ENCODE assay signal across 3 cellular contexts in the genomic region with DNA sequence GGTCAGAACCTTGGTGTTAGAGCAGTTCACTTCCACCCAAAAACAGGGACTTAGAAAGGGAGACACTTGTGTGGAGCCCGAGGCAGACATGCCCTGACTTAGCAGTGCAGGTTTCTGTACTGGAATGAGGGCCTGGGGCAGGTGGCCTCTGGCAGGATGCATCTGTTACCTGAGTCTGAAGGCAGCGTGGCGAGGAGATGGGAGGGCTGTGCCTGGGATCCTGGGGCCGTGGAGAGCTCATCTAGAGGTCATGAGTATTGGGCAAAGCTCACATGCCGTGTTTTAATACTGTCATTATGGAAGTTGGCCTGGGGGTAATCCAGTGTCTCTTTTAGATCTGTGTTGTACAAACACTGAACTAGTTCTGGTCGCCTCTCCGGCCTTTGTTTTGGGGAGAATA.
TF ChIP-seq lines count a peak whose summit lies in the region.

No MANE protein-coding gene starts in this region.

TF ChIP-seq in SK-N-SH, 30 proteins besides CTCF, POLR2A, EP300 and RAD21 (continues in another document):
- TF ChIP-seq, protein P1, sequence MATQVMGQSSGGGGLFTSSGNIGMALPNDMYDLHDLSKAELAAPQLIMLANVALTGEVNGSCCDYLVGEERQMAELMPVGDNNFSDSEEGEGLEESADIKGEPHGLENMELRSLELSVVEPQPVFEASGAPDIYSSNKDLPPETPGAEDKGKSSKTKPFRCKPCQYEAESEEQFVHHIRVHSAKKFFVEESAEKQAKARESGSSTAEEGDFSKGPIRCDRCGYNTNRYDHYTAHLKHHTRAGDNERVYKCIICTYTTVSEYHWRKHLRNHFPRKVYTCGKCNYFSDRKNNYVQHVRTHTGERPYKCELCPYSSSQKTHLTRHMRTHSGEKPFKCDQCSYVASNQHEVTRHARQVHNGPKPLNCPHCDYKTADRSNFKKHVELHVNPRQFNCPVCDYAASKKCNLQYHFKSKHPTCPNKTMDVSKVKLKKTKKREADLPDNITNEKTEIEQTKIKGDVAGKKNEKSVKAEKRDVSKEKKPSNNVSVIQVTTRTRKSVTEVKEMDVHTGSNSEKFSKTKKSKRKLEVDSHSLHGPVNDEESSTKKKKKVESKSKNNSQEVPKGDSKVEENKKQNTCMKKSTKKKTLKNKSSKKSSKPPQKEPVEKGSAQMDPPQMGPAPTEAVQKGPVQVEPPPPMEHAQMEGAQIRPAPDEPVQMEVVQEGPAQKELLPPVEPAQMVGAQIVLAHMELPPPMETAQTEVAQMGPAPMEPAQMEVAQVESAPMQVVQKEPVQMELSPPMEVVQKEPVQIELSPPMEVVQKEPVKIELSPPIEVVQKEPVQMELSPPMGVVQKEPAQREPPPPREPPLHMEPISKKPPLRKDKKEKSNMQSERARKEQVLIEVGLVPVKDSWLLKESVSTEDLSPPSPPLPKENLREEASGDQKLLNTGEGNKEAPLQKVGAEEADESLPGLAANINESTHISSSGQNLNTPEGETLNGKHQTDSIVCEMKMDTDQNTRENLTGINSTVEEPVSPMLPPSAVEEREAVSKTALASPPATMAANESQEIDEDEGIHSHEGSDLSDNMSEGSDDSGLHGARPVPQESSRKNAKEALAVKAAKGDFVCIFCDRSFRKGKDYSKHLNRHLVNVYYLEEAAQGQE (IDR thresholded peaks at IDR 0.05; ENCODE audit: low read depth, low read length), result no peak
- TF ChIP-seq, protein P2, sequence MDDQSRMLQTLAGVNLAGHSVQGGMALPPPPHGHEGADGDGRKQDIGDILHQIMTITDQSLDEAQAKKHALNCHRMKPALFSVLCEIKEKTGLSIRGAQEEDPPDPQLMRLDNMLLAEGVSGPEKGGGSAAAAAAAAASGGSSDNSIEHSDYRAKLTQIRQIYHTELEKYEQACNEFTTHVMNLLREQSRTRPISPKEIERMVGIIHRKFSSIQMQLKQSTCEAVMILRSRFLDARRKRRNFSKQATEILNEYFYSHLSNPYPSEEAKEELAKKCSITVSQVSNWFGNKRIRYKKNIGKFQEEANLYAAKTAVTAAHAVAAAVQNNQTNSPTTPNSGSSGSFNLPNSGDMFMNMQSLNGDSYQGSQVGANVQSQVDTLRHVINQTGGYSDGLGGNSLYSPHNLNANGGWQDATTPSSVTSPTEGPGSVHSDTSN (IDR thresholded peaks at IDR 0.05), result no peak
- TF ChIP-seq, protein P3, sequence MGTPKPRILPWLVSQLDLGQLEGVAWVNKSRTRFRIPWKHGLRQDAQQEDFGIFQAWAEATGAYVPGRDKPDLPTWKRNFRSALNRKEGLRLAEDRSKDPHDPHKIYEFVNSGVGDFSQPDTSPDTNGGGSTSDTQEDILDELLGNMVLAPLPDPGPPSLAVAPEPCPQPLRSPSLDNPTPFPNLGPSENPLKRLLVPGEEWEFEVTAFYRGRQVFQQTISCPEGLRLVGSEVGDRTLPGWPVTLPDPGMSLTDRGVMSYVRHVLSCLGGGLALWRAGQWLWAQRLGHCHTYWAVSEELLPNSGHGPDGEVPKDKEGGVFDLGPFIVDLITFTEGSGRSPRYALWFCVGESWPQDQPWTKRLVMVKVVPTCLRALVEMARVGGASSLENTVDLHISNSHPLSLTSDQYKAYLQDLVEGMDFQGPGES (IDR thresholded peaks at IDR 0.05; ENCODE audit: low read depth, low read length), result no peak
- no peak for TF ChIP-seq FOSL2 (IDR thresholded peaks at IDR 0.05; ENCODE audit: borderline replicate concordance, low read depth)
- TF ChIP-seq CHD2 (IDR thresholded peaks at IDR 0.05; ENCODE audit: low read length, partially characterized antibody), result no peak
- TF ChIP-seq MXI1 (IDR thresholded peaks at IDR 0.05; ENCODE audit: low read depth, low read length), result no peak
- no peak for TF ChIP-seq NRF1 (IDR thresholded peaks at IDR 0.05; ENCODE audit: low read depth, low read length)
- TF ChIP-seq TEAD4 (IDR thresholded peaks at IDR 0.05; ENCODE audit: borderline replicate concordance, insufficient read depth), result no peak
- TF ChIP-seq JUND (IDR thresholded peaks at IDR 0.05), result no peak
- no peak for TF ChIP-seq YY1 (IDR thresholded peaks at IDR 0.05; ENCODE audit: low read depth)
- TF ChIP-seq FOXJ3 (CRISPR knock-in tag; IDR thresholded peaks at IDR 0.05), result no peak
- TF ChIP-seq POLR2AphosphoS5 (IDR thresholded peaks at IDR 0.05; ENCODE audit: low read depth, low read length), result no peak
- no peak for TF ChIP-seq EZH2phosphoT487 (IDR thresholded peaks at IDR 0.05; ENCODE audit: borderline replicate concordance, low read depth)
- TF ChIP-seq, protein P4, sequence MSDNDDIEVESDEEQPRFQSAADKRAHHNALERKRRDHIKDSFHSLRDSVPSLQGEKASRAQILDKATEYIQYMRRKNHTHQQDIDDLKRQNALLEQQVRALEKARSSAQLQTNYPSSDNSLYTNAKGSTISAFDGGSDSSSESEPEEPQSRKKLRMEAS (IDR thresholded peaks at IDR 0.05; ENCODE audit: low read depth), result no peak
- no peak for TF ChIP-seq RCOR1 (IDR thresholded peaks at IDR 0.05; ENCODE audit: low read length)

TF ChIP-seq in SK-N-SH treated with all-trans-retinoic acid at 6 μM for 48 hours, 23 proteins besides CTCF, POLR2A, EP300 and RAD21:
- TF ChIP-seq, protein P5, sequence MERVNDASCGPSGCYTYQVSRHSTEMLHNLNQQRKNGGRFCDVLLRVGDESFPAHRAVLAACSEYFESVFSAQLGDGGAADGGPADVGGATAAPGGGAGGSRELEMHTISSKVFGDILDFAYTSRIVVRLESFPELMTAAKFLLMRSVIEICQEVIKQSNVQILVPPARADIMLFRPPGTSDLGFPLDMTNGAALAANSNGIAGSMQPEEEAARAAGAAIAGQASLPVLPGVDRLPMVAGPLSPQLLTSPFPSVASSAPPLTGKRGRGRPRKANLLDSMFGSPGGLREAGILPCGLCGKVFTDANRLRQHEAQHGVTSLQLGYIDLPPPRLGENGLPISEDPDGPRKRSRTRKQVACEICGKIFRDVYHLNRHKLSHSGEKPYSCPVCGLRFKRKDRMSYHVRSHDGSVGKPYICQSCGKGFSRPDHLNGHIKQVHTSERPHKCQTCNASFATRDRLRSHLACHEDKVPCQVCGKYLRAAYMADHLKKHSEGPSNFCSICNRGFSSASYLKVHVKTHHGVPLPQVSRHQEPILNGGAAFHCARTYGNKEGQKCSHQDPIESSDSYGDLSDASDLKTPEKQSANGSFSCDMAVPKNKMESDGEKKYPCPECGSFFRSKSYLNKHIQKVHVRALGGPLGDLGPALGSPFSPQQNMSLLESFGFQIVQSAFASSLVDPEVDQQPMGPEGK (CRISPR knock-in tag; IDR thresholded peaks at IDR 0.05; ENCODE audit: borderline replicate concordance), result no peak

TF ChIP-seq in IMR-90, 13 proteins besides CTCF, POLR2A, EP300 and RAD21 (continued from another document):
- TF ChIP-seq CEBPB (IDR thresholded peaks at IDR 0.05; ENCODE audit: low read depth, low read length) (no peak), MAZ (IDR thresholded peaks at IDR 0.05; ENCODE audit: borderline replicate concordance, low read depth, low read length) (no peak), BHLHE40 (IDR thresholded peaks at IDR 0.05; ENCODE audit: low read depth, low read length) (no peak), RCOR1 (IDR thresholded peaks at IDR 0.05; ENCODE audit: insufficient replicate concordance, low read length) (no peak), FOS (IDR thresholded peaks at IDR 0.05; ENCODE audit: low read depth, low read length) (no peak), MAFK (IDR thresholded peaks at IDR 0.05; ENCODE audit: low read depth, low read length) (no peak), RFX5 (IDR thresholded peaks at IDR 0.05; ENCODE audit: low read depth, low read length) (no peak)
- TF ChIP-seq, protein P6, sequence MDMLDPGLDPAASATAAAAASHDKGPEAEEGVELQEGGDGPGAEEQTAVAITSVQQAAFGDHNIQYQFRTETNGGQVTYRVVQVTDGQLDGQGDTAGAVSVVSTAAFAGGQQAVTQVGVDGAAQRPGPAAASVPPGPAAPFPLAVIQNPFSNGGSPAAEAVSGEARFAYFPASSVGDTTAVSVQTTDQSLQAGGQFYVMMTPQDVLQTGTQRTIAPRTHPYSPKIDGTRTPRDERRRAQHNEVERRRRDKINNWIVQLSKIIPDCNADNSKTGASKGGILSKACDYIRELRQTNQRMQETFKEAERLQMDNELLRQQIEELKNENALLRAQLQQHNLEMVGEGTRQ (IDR thresholded peaks at IDR 0.05; ENCODE audit: low read depth, low read length), result no peak
- TF ChIP-seq, protein P7, sequence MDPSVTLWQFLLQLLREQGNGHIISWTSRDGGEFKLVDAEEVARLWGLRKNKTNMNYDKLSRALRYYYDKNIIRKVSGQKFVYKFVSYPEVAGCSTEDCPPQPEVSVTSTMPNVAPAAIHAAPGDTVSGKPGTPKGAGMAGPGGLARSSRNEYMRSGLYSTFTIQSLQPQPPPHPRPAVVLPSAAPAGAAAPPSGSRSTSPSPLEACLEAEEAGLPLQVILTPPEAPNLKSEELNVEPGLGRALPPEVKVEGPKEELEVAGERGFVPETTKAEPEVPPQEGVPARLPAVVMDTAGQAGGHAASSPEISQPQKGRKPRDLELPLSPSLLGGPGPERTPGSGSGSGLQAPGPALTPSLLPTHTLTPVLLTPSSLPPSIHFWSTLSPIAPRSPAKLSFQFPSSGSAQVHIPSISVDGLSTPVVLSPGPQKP (IDR thresholded peaks at IDR 0.05; ENCODE audit: borderline replicate concordance, low read depth, low read length), result no peak
